33 cellular contexts compared by ENCODE assay signal in the genomic region with DNA sequence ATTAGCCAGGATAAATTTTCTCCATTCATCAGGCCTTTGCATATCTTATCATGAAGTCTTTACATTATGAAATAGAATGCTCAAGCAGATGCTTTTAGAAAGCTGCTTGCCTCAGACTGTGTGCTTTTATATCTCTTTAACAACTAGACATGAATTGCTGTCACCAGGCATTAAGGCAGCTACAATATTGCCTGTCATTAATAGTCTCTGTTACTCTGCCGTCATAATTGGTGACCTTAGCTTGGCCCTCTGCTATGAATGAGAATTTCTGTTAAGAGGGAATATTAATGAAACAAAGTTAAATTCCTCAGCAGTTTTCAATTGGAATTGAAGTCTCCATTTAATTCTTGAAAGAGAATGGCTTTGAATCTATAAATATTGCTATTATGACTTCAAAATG.
"Had no signal": no experiment of that assay in that cellular context is flagged by ENCODE, and none has a peak within 500 bp of the region (broad histone marks: within the 10 kb centered on the region; RNA-seq: fewer than 3 reads in every experiment).

No MANE protein-coding gene starts in this region.

- H3K9me3 ChIP-seq: adrenal gland, ascending aorta, body of pancreas, breast epithelium had no signal

- DNase-seq: activated effector memory CD4-positive, alpha-beta T cell treated with anti-CD3 and anti-CD28 coated beads, Interleukin-2, amount 50 U/mL, for 16 hours; activated effector memory CD4-positive, alpha-beta T cell treated with Interleukin-2 at 50 U/mL for 16 hours; activated gamma-delta T cell; activated gamma-delta T cell treated with Interleukin-2 at 50 U/mL for 16 hours; activated naive CD4-positive, alpha-beta T cell; activated naive CD4-positive, alpha-beta T cell treated with anti-CD3 and anti-CD28 coated beads for 36 hours; activated naive CD4-positive, alpha-beta T cell treated with anti-CD3 and anti-CD28 coated beads, Interleukin-2, amount 10 ng/mL, durations not matched to agents 7 days and 5 days; activated naive CD4-positive, alpha-beta T cell treated with anti-CD3 and anti-CD28 coated beads, Interleukin-2, amount 50 U/mL, for 16 hours; activated naive CD4-positive, alpha-beta T cell treated with Interleukin-2 at 50 U/mL for 16 hours; activated naive CD8-positive, alpha-beta T cell treated with anti-CD3 and anti-CD28 coated beads for 36 hours; activated naive CD8-positive, alpha-beta T cell treated with anti-CD3 and anti-CD28 coated beads, Interleukin-2, amount 10 ng/mL, durations not matched to agents 7 days and 5 days; activated naive CD8-positive, alpha-beta T cell treated with anti-CD3 and anti-CD28 coated beads, Interleukin-2, amount 50 U/mL, for 24 hours; activated T-cell treated with anti-CD3 and anti-CD28 coated beads for 4 hours; activated T-cell treated with anti-CD3 and anti-CD28 coated beads, Interleukin-2, amount 50 U/mL, for 1 hour; activated T-cell treated with anti-CD3 and anti-CD28 coated beads, Interleukin-2, amount 50 U/mL, for 24 hours; activated T-cell treated with anti-CD3 and anti-CD28 coated beads, Interleukin-2, amount 50 U/mL, for 4 hours; activated T-cell treated with anti-CD3 and anti-CD28 coated beads, Interleukin-2, amount 50 U/mL, for 48 hours; activated T-cell treated with anti-CD3 and anti-CD28 coated beads, Interleukin-2, amount 50 U/mL, for 72 hours; adrenal gland; amniotic stem cell; amygdala; anterior cingulate cortex; aorta; body of pancreas; brain microvascular endothelial cell; caudate nucleus; central memory CD4-positive, alpha-beta T cell; cerebellar nuclear complex had no signal

- H3K36me3 ChIP-seq: adrenal gland, ascending aorta, brain microvascular endothelial cell, breast epithelium, cardiac muscle cell had no signal

- H3K27ac ChIP-seq: adrenal gland, ascending aorta, body of pancreas, brain microvascular endothelial cell, breast epithelium, cardiac muscle cell had no signal

- H3K4me1 ChIP-seq: adrenal gland, ascending aorta, body of pancreas, breast epithelium had no signal

- H3K27me3 ChIP-seq: adrenal gland, ascending aorta, body of pancreas, brain microvascular endothelial cell, breast epithelium, cardiac muscle cell had no signal

- ATAC-seq: activated naive CD4-positive, alpha-beta T cell treated with anti-CD3 and anti-CD28 coated beads, Interleukin-2, amount 50 U/mL, for 72 hours; activated naive CD8-positive, alpha-beta T cell treated with anti-CD3 and anti-CD28 coated beads, Interleukin-2, amount 50 U/mL, for 24 hours; activated T-cell treated with anti-CD3 and anti-CD28 coated beads, Interleukin-2, amount 50 U/mL, for 4 hours; activated T-cell treated with anti-CD3 and anti-CD28 coated beads, Interleukin-2, amount 50 U/mL, for 72 hours; activated T-helper 17 cell treated with anti-CD3 and anti-CD28 coated beads, Interleukin-2, amount 50 U/mL, for 72 hours; body of pancreas had no signal

- H3K4me3 ChIP-seq: adrenal gland, ascending aorta, body of pancreas, breast epithelium, cardiac muscle cell had no signal
